9 cellular contexts compared by ENCODE assay signal in genomic region chr2:112636605-112637288, GRCh38. TPM values are rescaled to one million over a fixed set of nuclear protein-coding genes. Genes with fewer than 3 reads are reported as not detected.
DNase-seq lines count a peak whose midpoint lies in the region; ATAC-seq and TF ChIP-seq lines count a peak whose summit lies in the region.
"Had no signal": no experiment of that assay in that cellular context is flagged by ENCODE, and none has a peak within 500 bp of the region (broad histone marks: within the 10 kb centered on the region; RNA-seq: fewer than 3 reads in every experiment).

No MANE protein-coding gene starts in this region.

- no peaks in the 10 kb centered on the region for H3K36me3 ChIP-seq in OCI-LY7 (ENCODE audit: insufficient read depth, low read length)

- H3K9me3 ChIP-seq in OCI-LY7 (ENCODE audit: low read length): no peaks in the 10 kb centered on the region

- TF ChIP-seq CTCF in OCI-LY7 (conservative IDR thresholded peaks at IDR 0.05; ENCODE audit: low read length) (no peak), mesothelial cell of epicardium (IDR thresholded peaks at IDR 0.05; ENCODE audit: unreplicated experiment) (no peak), MCF 10A (IDR thresholded peaks at IDR 0.05; ENCODE audit: unreplicated experiment) (no peak)

- peaks cover 22 to 34% of the 10 kb centered on the region in 2 donors for H3K4me1 Mint-ChIP-seq in stimulated activated naive B cell treated with anti-CD40 and anti-IgM and Interleukin-4, amounts not matched to agents 10 μg/mL and 1 μg/mL and 100 μg/mL, for 72 hours
- H3K4me1 Mint-ChIP-seq in mesothelial cell of epicardium (peaks cover 3% of the 10 kb centered on the region), MCF 10A (ENCODE audit: insufficient read depth, unreplicated experiment) (peaks cover 38% of the 10 kb centered on the region)

- no peaks in the 10 kb centered on the region for H3K79me2 ChIP-seq in OCI-LY7 (ENCODE audit: insufficient read depth, low read depth, low read length)

- H3K4me1 ChIP-seq in OCI-LY7 (ENCODE audit: insufficient read depth, low read length, poor library complexity, severe bottlenecking): peaks cover 1% of the 10 kb centered on the region

- intact Hi-C loops in OCI-LY7 (cut with micrococcal nuclease; ENCODE audit: unreplicated experiment): no loop called here
- intact Hi-C loops in Right ventricle myocardium inferior (cut with DNase I): no loop called here
- intact Hi-C loops in MCF 10A (cut with micrococcal nuclease): no loop called here

- CTCF ChIA-PET in OCI-LY7 (lab: Charles Lee; ENCODE audit: unreplicated experiment) (interaction anchor here (0.6 kb wide), 1 partner anchor 9 kb away, joined by 6 read pairs; no protein-coding TSS in a partner anchor), MCF 10A (lab: Yijun Ruan, JAX) (interaction anchor here (1.1 to 1.5 kb wide), 2 partner anchors 9 to 90 kb away, joined by 4 read pairs; no protein-coding TSS in a partner anchor)

- H3K4me2 ChIP-seq in OCI-LY7 (ENCODE audit: low read length): no peak overlapping the region

- H3K27me3 Mint-ChIP-seq in stimulated activated naive B cell treated with anti-CD40 and anti-IgM and Interleukin-4, amounts not matched to agents 10 μg/mL and 1 μg/mL and 100 μg/mL, for 72 hours: no peaks in the 10 kb centered on the region
- H3K27me3 Mint-ChIP-seq in mesothelial cell of epicardium (ENCODE audit: low read depth) (peaks cover 4% of the 10 kb centered on the region), MCF 10A (ENCODE audit: insufficient read depth, unreplicated experiment) (no peaks in the 10 kb centered on the region)

- H4K20me1 ChIP-seq in OCI-LY7 (ENCODE audit: insufficient read depth, low read length): no peaks in the 10 kb centered on the region

- BruUV-seq in OCI-LY7 (replicated peaks; lab: Mats Ljungman, UMichigan) (no TSS peak), MCF 10A (replicated peaks; lab: Mats Ljungman, UMichigan) (no TSS peak)

- H3K9me3 Mint-ChIP-seq in stimulated activated naive B cell treated with anti-CD40 and anti-IgM and Interleukin-4, amounts not matched to agents 10 μg/mL and 1 μg/mL and 100 μg/mL, for 72 hours: no peaks in the 10 kb centered on the region
- no peaks in the 10 kb centered on the region for H3K9me3 Mint-ChIP-seq in mesothelial cell of epicardium
- H3K9me3 Mint-ChIP-seq in MCF 10A (ENCODE audit: unreplicated experiment): no peaks in the 10 kb centered on the region

- ATAC-seq in HG02885 (IDR thresholded peaks at IDR 0.05; ENCODE audit: poor library complexity, unreplicated experiment) (peak; percentile 87), Right ventricle myocardium inferior (no peak)
- ATAC-seq in stimulated activated naive B cell treated with anti-CD40 and anti-IgM and Interleukin-4, amounts not matched to agents 10 μg/mL and 1 μg/mL and 100 μg/mL, for 72 hours (replicated peaks): peak; percentile 95 to 96

- no peaks in the 10 kb centered on the region for H3K36me3 Mint-ChIP-seq in stimulated activated naive B cell treated with anti-CD40 and anti-IgM and Interleukin-4, amounts not matched to agents 10 μg/mL and 1 μg/mL and 100 μg/mL, for 72 hours
- H3K36me3 Mint-ChIP-seq in mesothelial cell of epicardium (no peaks in the 10 kb centered on the region), MCF 10A (ENCODE audit: insufficient read depth, unreplicated experiment) (no peaks in the 10 kb centered on the region)

- peak overlapping the region; percentile 7 for H3K27ac Mint-ChIP-seq in stimulated activated naive B cell treated with anti-CD40 and anti-IgM and Interleukin-4, amounts not matched to agents 10 μg/mL and 1 μg/mL and 100 μg/mL, for 72 hours
- H3K27ac Mint-ChIP-seq in mesothelial cell of epicardium: no peak overlapping the region
- no peak overlapping the region for H3K27ac Mint-ChIP-seq in MCF 10A (ENCODE audit: low read depth, unreplicated experiment)

- no peak overlapping the region for H2AFZ ChIP-seq in OCI-LY7 (ENCODE audit: low read length)

- H3K4me3 Mint-ChIP-seq in stimulated activated naive B cell treated with anti-CD40 and anti-IgM and Interleukin-4, amounts not matched to agents 10 μg/mL and 1 μg/mL and 100 μg/mL, for 72 hours: no peak overlapping the region
- H3K4me3 Mint-ChIP-seq in mesothelial cell of epicardium: no peak overlapping the region
- no peak overlapping the region for H3K4me3 Mint-ChIP-seq in MCF 10A (ENCODE audit: unreplicated experiment)

- H3K27ac ChIP-seq in OCI-LY7 (ENCODE audit: low read depth, low read length, poor library complexity, severe bottlenecking): no peak overlapping the region

- H3K4me3 ChIP-seq in OCI-LY7 (ENCODE audit: low read depth, low read length, poor library complexity, severe bottlenecking): no peak overlapping the region

- DNase-seq in activated effector memory CD4-positive, alpha-beta T cell treated with anti-CD3 and anti-CD28 coated beads, Interleukin-2, amount 50 U/mL, for 16 hours: peak; percentile 63
- no peak for DNase-seq in activated effector memory CD4-positive, alpha-beta T cell treated with Interleukin-2 at 50 U/mL for 16 hours
- DNase-seq in OCI-LY7 (ENCODE audit: low spot score): peak; percentile 22
- DNase-seq in stimulated activated naive B cell treated with anti-CD40 and anti-IgM and Interleukin-4, amounts not matched to agents 10 μg/mL and 1 μg/mL and 100 μg/mL, for 72 hours: peak; percentile 30
- no peak for DNase-seq in Right ventricle myocardium inferior (ENCODE audit: missing footprints)
- DNase-seq in mesothelial cell of epicardium (ENCODE audit: low spot score in 2 of 2, unreplicated experiment in 2 of 2): no peak
- DNase-seq in MCF 10A (ENCODE audit: unreplicated experiment): no peak
- DNase-seq: H7 had no signal

- no peaks in the 10 kb centered on the region for H3K9me2 ChIP-seq in OCI-LY7 (ENCODE audit: insufficient read depth, low read length)

- POLR2A ChIA-PET in OCI-LY7 (lab: Charles Lee): interaction anchor here (0.6 to 1.2 kb wide), 6 partner anchors 9 to 959 kb away, joined by 3 to 5 read pairs (median 4); partner anchors contain the start of gene SLC20A1
- POLR2A ChIA-PET in MCF 10A (lab: Yijun Ruan, JAX): interaction anchor here (17.4 kb wide), 1 partner anchor 8 kb away, joined by 570 read pairs; the partner anchor contains the start of gene SLC20A1

RNA-seq across cellular contexts. Expression of gene SLC20A1, which starts 9.0 kb away (rescaled TPM):
- 59.7 and 64.8 TPM in 2 replicates for total RNA-seq in OCI-LY7 (2014; rRNA removed; shearing (Covaris generic))
- total RNA-seq in OCI-LY7 (2022) (86.1 and 89.5 TPM in 2 replicates), Right ventricle myocardium inferior (10.2 TPM), mesothelial cell of epicardium (41.6 to 46.9 TPM (median 46.3 TPM) in 3 replicates), MCF 10A (2022) (242 and 295 TPM in 2 replicates)

RNA-seq across cellular contexts. Expression of gene CHCHD5, which starts 52.3 kb away (rescaled TPM):
- total RNA-seq in OCI-LY7 (2014; rRNA removed; shearing (Covaris generic)): 22.3 and 22.5 TPM in 2 replicates
- total RNA-seq in OCI-LY7 (2022): 36.0 and 37.3 TPM in 2 replicates
- total RNA-seq in Right ventricle myocardium inferior: 20.8 TPM
- total RNA-seq in mesothelial cell of epicardium: 32.3 to 33.2 TPM (median 32.4 TPM) in 3 replicates
- 54.5 and 56.1 TPM in 2 replicates for total RNA-seq in MCF 10A (2022)

Comparison
In these comparisons a context has a peak if more than half of its experiments do, and no peak if none do; other contexts are left out.
1. DNase-seq: peak in activated effector memory CD4-positive, alpha-beta T cell treated with anti-CD3 and anti-CD28 coated beads, Interleukin-2, amount 50 U/mL, for 16 hours (single experiment), OCI-LY7 (single experiment) and stimulated activated naive B cell treated with anti-CD40 and anti-IgM and Interleukin-4, amounts not matched to agents 10 μg/mL and 1 μg/mL and 100 μg/mL, for 72 hours (single experiment); none in activated effector memory CD4-positive, alpha-beta T cell treated with Interleukin-2 at 50 U/mL for 16 hours (single experiment), Right ventricle myocardium inferior (single experiment), mesothelial cell of epicardium (0 of 2) and MCF 10A (single experiment).